ENCODE assay signal across 15 cellular contexts in genomic region chr2:172408143-172408766, GRCh38. TPM values are rescaled to one million over a fixed set of nuclear protein-coding genes. Genes with fewer than 3 reads are reported as not detected.
DNase-seq lines count a peak whose midpoint lies in the region; ATAC-seq, FAIRE-seq and TF ChIP-seq lines count a peak whose summit lies in the region.
"Had no signal": no experiment of that assay in that cellular context is flagged by ENCODE, and none has a peak within 500 bp of the region (broad histone marks: within the 10 kb centered on the region; RNA-seq: fewer than 3 reads in every experiment).

No MANE protein-coding gene starts in this region.

- TF ChIP-seq CTCF in pancreas (IDR thresholded peaks at IDR 0.05) (no peak), gastroesophageal sphincter (IDR thresholded peaks at IDR 0.05) (no peak)

- no peaks in the 10 kb centered on the region for H3K9me3 Mint-ChIP-seq in activated T-cell treated with anti-CD3 and anti-CD28 coated beads, Interleukin-2, amount 50 U/mL, for 72 hours
- H3K9me3 Mint-ChIP-seq: activated B cell treated with CpG ODN at 0.5 μM for 24 hours had no signal

- no peaks in the 10 kb centered on the region for H3K4me1 Mint-ChIP-seq in activated T-cell treated with anti-CD3 and anti-CD28 coated beads, Interleukin-2, amount 50 U/mL, for 72 hours (ENCODE audit: low read depth)
- H3K4me1 Mint-ChIP-seq: activated B cell treated with CpG ODN at 0.5 μM for 24 hours, B cell had no signal

- no peaks in the 10 kb centered on the region for H3K27me3 Mint-ChIP-seq in activated T-cell treated with anti-CD3 and anti-CD28 coated beads, Interleukin-2, amount 50 U/mL, for 72 hours (ENCODE audit: low read depth)
- H3K27me3 Mint-ChIP-seq: B cell had no signal

- no peak for TF ChIP-seq EP300 in gastroesophageal sphincter (IDR thresholded peaks at IDR 0.05)

- intact Hi-C loops in pancreas (cut with DNase I), result no loop called here

- H3K27me3 ChIP-seq in pancreas, result no peaks in the 10 kb centered on the region
- H3K27me3 ChIP-seq in gastroesophageal sphincter, result no peaks in the 10 kb centered on the region
- H3K27me3 ChIP-seq: esophagus muscularis mucosa, sigmoid colon had no signal

- no peak for TF ChIP-seq POLR2A in gastroesophageal sphincter (IDR thresholded peaks at IDR 0.05)

- no peaks in the 10 kb centered on the region for H3K36me3 ChIP-seq in pancreas
- no peaks in the 10 kb centered on the region for H3K36me3 ChIP-seq in gastroesophageal sphincter
- H3K36me3 ChIP-seq: esophagus muscularis mucosa, sigmoid colon had no signal

- H3K4me1 ChIP-seq in pancreas (peaks cover 8 to 14% (median 9%) of the 10 kb centered on the region in 3 donors), gastroesophageal sphincter (no peaks in the 10 kb centered on the region)
- H3K4me1 ChIP-seq: sigmoid colon had no signal

- H3K4me3 ChIP-seq in pancreas, result no peak overlapping the region
- no peak overlapping the region for H3K4me3 ChIP-seq in gastroesophageal sphincter
- H3K4me3 ChIP-seq: esophagus muscularis mucosa, sigmoid colon had no signal

- no peak overlapping the region for H3K27ac Mint-ChIP-seq in activated T-cell treated with anti-CD3 and anti-CD28 coated beads, Interleukin-2, amount 50 U/mL, for 72 hours
- H3K27ac Mint-ChIP-seq: activated B cell treated with CpG ODN at 0.5 μM for 24 hours, B cell had no signal

- H3K9me3 ChIP-seq in pancreas (no peaks in the 10 kb centered on the region), gastroesophageal sphincter (no peaks in the 10 kb centered on the region)
- H3K9me3 ChIP-seq: esophagus muscularis mucosa, sigmoid colon had no signal

- DNase-seq in DMS79 (lab: John Stamatoyannopoulos, UW), result peak; percentile 93
- DNase-seq in NCI-H2081 (lab: John Stamatoyannopoulos, UW), result peak; percentile 73 to 91
- peak; percentile 21 to 23 for DNase-seq in SHP77 (lab: John Stamatoyannopoulos, UW)
- DNase-seq in pancreas, result no peak
- no peak for DNase-seq in activated T-cell treated with anti-CD3 and anti-CD28 coated beads, Interleukin-2, amount 50 U/mL, for 72 hours
- DNase-seq: activated B cell treated with CpG ODN at 0.5 μM for 24 hours; activated T-cell treated with anti-CD3 and anti-CD28 coated beads, Interleukin-2, amount 50 U/mL, for 48 hours; MV-4-11; sigmoid colon; trophoblast cell had no signal

- H3K4me3 Mint-ChIP-seq in activated T-cell treated with anti-CD3 and anti-CD28 coated beads, Interleukin-2, amount 50 U/mL, for 72 hours, result no peak overlapping the region
- H3K4me3 Mint-ChIP-seq: activated B cell treated with CpG ODN at 0.5 μM for 24 hours, B cell had no signal

- H3K27ac ChIP-seq in pancreas (no peak overlapping the region), gastroesophageal sphincter (peak overlapping the region in 2 of 4 donors; percentile 34 to 37)

- no peaks in the 10 kb centered on the region for H3K36me3 Mint-ChIP-seq in activated T-cell treated with anti-CD3 and anti-CD28 coated beads, Interleukin-2, amount 50 U/mL, for 72 hours (ENCODE audit: insufficient read depth in 2 of 2)

- WGBS in pancreas, 2 donors, result 36 to 39% methylated on average over 4 of the region's 4 CpGs
- 52 to 65% methylated on average over 2 of the region's 4 CpGs for WGBS in gastroesophageal sphincter (ENCODE audit: low coverage in 1 of 2), 2 donors

- no peak for FAIRE-seq in pancreas (lab: Jason Lieb, UNC)

- ATAC-seq in pancreas (peak in 3 of 4 donors; percentile 42 to 50 (median 47)), GM21737 (IDR thresholded peaks at IDR 0.05; ENCODE audit: unreplicated experiment) (no peak), gastroesophageal sphincter (no peak), HG02759 (IDR thresholded peaks at IDR 0.05; ENCODE audit: unreplicated experiment) (no peak)
- ATAC-seq in activated T-cell treated with anti-CD3 and anti-CD28 coated beads, Interleukin-2, amount 50 U/mL, for 72 hours (replicated peaks in 1 of 2), result no peak

RNA-seq across cellular contexts. Expression of gene ITGA6, which starts 19.1 kb away (rescaled TPM):
- total RNA-seq in pancreas (10 to 100 TPM; 50.7 to 92.7 (median 58.3) TPM), gastroesophageal sphincter (10 to 100 TPM; 32.5 to 62.2 (median 48.7) TPM)
- 10 to 100 TPM; 14.7 to 23.8 TPM for polyA plus RNA-seq in pancreas
- 1 to 10 TPM; 7.0 to 8.6 TPM for total RNA-seq in activated T-cell treated with anti-CD3 and anti-CD28 coated beads, Interleukin-2, amount 50 U/mL, for 72 hours

Comparison
In these comparisons a context has a peak if more than half of its experiments do, and no peak if none do; other contexts are left out.
1. DNase-seq: peak in DMS79 (single experiment), NCI-H2081 (2 of 2) and SHP77 (2 of 2); none in pancreas (0 of 6) and activated T-cell treated with anti-CD3 and anti-CD28 coated beads, Interleukin-2, amount 50 U/mL, for 72 hours (0 of 2).
2. ATAC-seq: peak in pancreas (3 of 4); none in GM21737 (single experiment), gastroesophageal sphincter (single experiment), HG02759 (single experiment) and activated T-cell treated with anti-CD3 and anti-CD28 coated beads, Interleukin-2, amount 50 U/mL, for 72 hours (0 of 2).